In the genomic region with DNA sequence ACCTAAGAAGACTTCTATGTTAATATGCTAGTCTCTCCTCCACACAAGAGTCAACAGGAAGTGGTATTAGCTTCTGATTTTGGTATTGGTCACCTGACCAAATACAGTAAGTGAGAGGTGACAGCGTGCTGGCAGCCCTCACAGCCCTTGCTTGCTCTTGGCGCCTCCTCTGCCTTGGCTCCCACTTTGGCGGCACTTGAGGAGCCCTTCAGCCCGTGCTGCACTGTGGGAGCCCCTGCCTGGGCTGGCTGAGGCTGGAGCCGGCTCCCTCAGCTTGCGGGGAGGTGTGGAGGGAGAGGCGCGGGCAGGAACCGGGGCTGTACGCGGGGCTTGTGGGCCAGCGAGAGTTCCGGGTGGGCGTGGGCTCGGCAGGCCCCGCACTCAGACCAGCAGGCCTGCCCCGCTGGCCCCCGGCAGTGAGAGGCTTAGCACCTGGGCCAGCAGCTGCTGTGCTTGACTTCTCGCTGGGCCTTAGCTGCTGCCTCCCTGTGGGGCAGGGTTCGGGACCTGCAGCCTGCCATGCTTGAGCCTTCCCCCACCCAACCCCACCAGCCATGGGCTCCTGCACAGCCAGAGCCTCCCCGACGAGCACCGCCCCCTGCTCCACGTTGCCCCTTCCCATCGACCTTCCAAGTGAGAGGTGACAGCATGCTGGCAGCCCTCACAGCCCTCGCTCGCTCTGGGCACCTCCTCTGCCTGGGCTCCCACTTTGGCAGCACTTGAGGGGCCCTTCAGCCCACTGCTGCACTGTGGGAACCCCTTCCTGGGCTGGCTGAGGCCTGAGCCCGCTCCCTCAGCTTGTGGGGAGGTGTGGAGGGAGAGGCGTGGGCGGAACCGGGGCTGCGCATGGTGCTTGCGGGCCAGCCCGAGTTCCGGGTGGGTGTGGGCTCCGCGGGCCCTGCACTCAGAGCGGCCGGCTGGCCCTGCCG, we compare ENCODE assay signal across 11 cellular contexts. TPM values are rescaled to one million over a fixed set of nuclear protein-coding genes. Genes with fewer than 3 reads are reported as not detected.
DNase-seq lines count a peak whose midpoint lies in the region; ATAC-seq lines count a peak whose summit lies in the region.
"Had no signal": no experiment of that assay in that cellular context is flagged by ENCODE, and none has a peak within 500 bp of the region (broad histone marks: within the 10 kb centered on the region; RNA-seq: fewer than 3 reads in every experiment).

No MANE protein-coding gene starts in this region.

- DNase-seq in memory B cell (ENCODE audit: low spot score in 2 of 2) = no peak
- no peak for DNase-seq in aorta
- DNase-seq in ecto neural progenitor cell (ENCODE audit: low spot score) = no peak
- no peak for DNase-seq in occipital lobe (lab: John Stamatoyannopoulos, UW)
- no peak for DNase-seq in GM19240 (ENCODE audit: insufficient read length, low spot score)
- DNase-seq: activated CD4-positive, alpha-beta T cell treated with anti-CD3 and anti-CD28 coated beads for 48 hours; heart right ventricle had no signal

- ATAC-seq in GM18867 (IDR thresholded peaks at IDR 0.05; ENCODE audit: unreplicated experiment) (peak; percentile 99), GM21526 (IDR thresholded peaks at IDR 0.05; ENCODE audit: low FRiP score, unreplicated experiment) (peak; percentile 92), HG03280 (IDR thresholded peaks at IDR 0.05; ENCODE audit: unreplicated experiment) (peak; percentile 89), memory B cell (ENCODE audit: low read depth) (peak; percentile 94), aorta (ENCODE audit: low FRiP score) (no peak)
- ATAC-seq: heart right ventricle had no signal

- no peaks in the 10 kb centered on the region for H3K36me3 ChIP-seq in aorta (ENCODE audit: control insufficient read depth in 1 of 2, insufficient read depth in 2 of 2, low read length in 1 of 2)
- H3K36me3 ChIP-seq: heart right ventricle had no signal

- H3K9me3 Mint-ChIP-seq in memory B cell = no peaks in the 10 kb centered on the region
- H3K9me3 Mint-ChIP-seq: neural crest cell had no signal

- H3K4me1 Mint-ChIP-seq in memory B cell = peaks cover 9% of the 10 kb centered on the region

- H3K27me3 Mint-ChIP-seq in memory B cell = no peaks in the 10 kb centered on the region

- peak overlapping the region; percentile 6 for H3K4me3 Mint-ChIP-seq in memory B cell
- H3K4me3 Mint-ChIP-seq: neural crest cell had no signal

- no peaks in the 10 kb centered on the region for H3K36me3 Mint-ChIP-seq in memory B cell

- H3K9me3 ChIP-seq in aorta (ENCODE audit: control insufficient read depth, low read length) = no peaks in the 10 kb centered on the region
- H3K9me3 ChIP-seq: heart right ventricle had no signal

- H3K27ac ChIP-seq in aorta (ENCODE audit: low read depth in 1 of 2, low read length in 2 of 2) = no peak overlapping the region

- no peaks in the 10 kb centered on the region for H3K27me3 ChIP-seq in aorta (ENCODE audit: control insufficient read depth in 1 of 2, insufficient read depth in 2 of 2, low read length in 1 of 2)
- H3K27me3 ChIP-seq: heart right ventricle had no signal

- peak overlapping the region; percentile 77 for H3K27ac Mint-ChIP-seq in memory B cell

- no peaks in the 10 kb centered on the region for H3K4me1 ChIP-seq in aorta (ENCODE audit: control insufficient read depth in 1 of 2, insufficient read depth in 2 of 2, low read length in 2 of 2)

- intact Hi-C loops in aorta (cut with DNase I) = no loop called here

- no peak overlapping the region for H3K4me3 ChIP-seq in aorta (ENCODE audit: low read length in 2 of 2)
- H3K4me3 ChIP-seq: heart right ventricle had no signal

- WGBS in aorta, 2 donors = 90 to 95% methylated on average over 34 to 40 of the region's 40 CpGs

RNA-seq across cellular contexts. Expression of gene ACSL5, which starts 4.2 kb away (rescaled TPM):
- total RNA-seq in aorta (10 to 100 TPM; 13.4 to 18.4 TPM), occipital lobe (3.0 TPM)
- polyA plus RNA-seq in aorta = 10 to 100 TPM in 1 of 2 donors, under 1 TPM in 1; 0.92 to 18.7 TPM
- total RNA-seq: neural crest cell had no signal
